8 cellular contexts compared by ENCODE assay signal in the genomic region with DNA sequence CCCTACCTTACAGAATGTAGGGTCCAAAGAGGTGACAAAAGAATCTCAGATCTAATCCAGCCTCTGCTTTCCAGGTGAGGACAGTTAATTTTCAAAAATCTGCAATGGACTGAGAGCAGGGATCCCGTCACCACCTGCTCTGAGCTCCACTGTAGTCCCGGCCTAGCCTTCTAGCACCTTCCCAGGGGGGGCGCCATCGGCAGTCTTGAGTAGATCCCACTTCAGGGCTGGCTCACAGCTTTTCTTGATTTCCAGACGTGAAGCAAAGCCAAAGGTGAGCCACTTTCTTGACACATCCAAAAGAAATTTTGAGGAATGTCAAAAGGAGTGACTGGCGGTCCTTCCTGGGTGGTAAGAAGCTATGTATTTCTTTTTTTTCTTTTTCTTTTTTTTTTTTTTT.
DNase-seq lines count a peak whose midpoint lies in the region; ATAC-seq, FAIRE-seq and TF ChIP-seq lines count a peak whose summit lies in the region.

No MANE protein-coding gene starts in this region.

- no peak overlapping the region for H3K4me3 ChIP-seq in BLaER1 treated with 17β-estradiol and CSF1 and Interleukin-3, amounts not matched to agents 10 nM and 100 nM
- H3K4me3 ChIP-seq in mucosa of descending colon: no peak overlapping the region

- H3K9ac ChIP-seq in BLaER1 treated with 17β-estradiol and CSF1 and Interleukin-3, amounts not matched to agents 10 nM and 100 nM: peak overlapping the region in 5 of 11 experiments; percentile 1 to 37 (median 20); a peak in 4 of 22 replicates

- H3K4me1 ChIP-seq in BLaER1 treated with 17β-estradiol and CSF1 and Interleukin-3, amounts not matched to agents 10 nM and 100 nM: peaks cover 9 to 55% (median 40%) of the 10 kb centered on the region in 10 experiments; a peak in 19 of 20 replicates
- H3K4me1 ChIP-seq in mucosa of descending colon (ENCODE audit: low read depth): no peaks in the 10 kb centered on the region

- intact Hi-C loops in mucosa of descending colon (cut with DNase I, micrococcal nuclease): loop anchor here (10.0 kb wide), 2 partner anchors 509 to 519 kb away; a partner anchor contains a TSS

- no peaks in the 10 kb centered on the region for H4K20me1 ChIP-seq in BLaER1 treated with 17β-estradiol and CSF1 and Interleukin-3, amounts not matched to agents 10 nM and 100 nM

- TF ChIP-seq CTCF in mucosa of descending colon (IDR thresholded peaks at IDR 0.05): no peak

- FAIRE-seq in frontal cortex (lab: Jason Lieb, UNC): no peak

- H3K27me3 ChIP-seq in BLaER1 treated with 17β-estradiol and CSF1 and Interleukin-3, amounts not matched to agents 10 nM and 100 nM: no peaks in the 10 kb centered on the region

- peak overlapping the region in 8 of 11 experiments; percentile 0 to 41 (median 16); a peak in 5 of 22 replicates for H3K4me2 ChIP-seq in BLaER1 treated with 17β-estradiol and CSF1 and Interleukin-3, amounts not matched to agents 10 nM and 100 nM

- peaks cover 0 to 18% (median 8%) of the 10 kb centered on the region in 11 experiments; a peak in 7 of 22 replicates for H3K9me3 ChIP-seq in BLaER1 treated with 17β-estradiol and CSF1 and Interleukin-3, amounts not matched to agents 10 nM and 100 nM (replicated peaks in 1 of 11)
- H3K9me3 ChIP-seq in mucosa of descending colon: no peaks in the 10 kb centered on the region

- DNase-seq in HuH-7 (ENCODE audit: low spot score) (peak; percentile 34), mucosa of descending colon (peak in 2 of 3 donors; percentile 64 to 73), NCI-H446 (lab: John Stamatoyannopoulos, UW) (no peak), frontal cortex (ENCODE audit: low spot score in 2 of 2) (no peak), cerebellar cortex (ENCODE audit: low spot score) (no peak)
- peak; percentile 63 to 67 for DNase-seq in activated T-cell treated with anti-CD3 and anti-CD28 coated beads, Interleukin-2, amount 50 U/mL, for 48 hours

- no peaks in the 10 kb centered on the region for H3K36me3 ChIP-seq in BLaER1 treated with 17β-estradiol and CSF1 and Interleukin-3, amounts not matched to agents 10 nM and 100 nM
- H3K36me3 ChIP-seq in mucosa of descending colon (ENCODE audit: low read depth): no peaks in the 10 kb centered on the region

- peak; percentile 52 for ATAC-seq in mucosa of descending colon
- ATAC-seq in HG02884 (IDR thresholded peaks at IDR 0.05; ENCODE audit: unreplicated experiment): no peak

- H3K27ac ChIP-seq in BLaER1 treated with 17β-estradiol and CSF1 and Interleukin-3, amounts not matched to agents 10 nM and 100 nM: peak overlapping the region in 7 of 11 experiments; percentile 36 to 72 (median 55); a peak in 11 of 22 replicates

Comparison
In these comparisons a context has a peak if more than half of its experiments do, and no peak if none do; other contexts are left out.
1. DNase-seq: peak in HuH-7 (single experiment), activated T-cell treated with anti-CD3 and anti-CD28 coated beads, Interleukin-2, amount 50 U/mL, for 48 hours (2 of 2) and mucosa of descending colon (2 of 3); none in NCI-H446 (0 of 2), frontal cortex (0 of 2) and cerebellar cortex (single experiment).